Comparison of ENCODE assay signal across 26 cellular contexts in genomic region chr5:16192311-16192710, GRCh38. TPM values are rescaled to one million over a fixed set of nuclear protein-coding genes. Genes with fewer than 3 reads are reported as not detected.
DNase-seq lines count a peak whose midpoint lies in the region; ATAC-seq, FAIRE-seq and TF ChIP-seq lines count a peak whose summit lies in the region.
"Had no signal": no experiment of that assay in that cellular context is flagged by ENCODE, and none has a peak within 500 bp of the region (broad histone marks: within the 10 kb centered on the region; RNA-seq: fewer than 3 reads in every experiment).

No MANE protein-coding gene starts in this region.

- H3K9me3 ChIP-seq in BLaER1 treated with 17β-estradiol and CSF1 and Interleukin-3, amounts not matched to agents 10 nM and 100 nM (replicated peaks in 1 of 11): peaks cover under 1 to 26% (median 17%) of the 10 kb centered on the region in 11 experiments; a peak in 18 of 22 replicates
- H3K9me3 ChIP-seq in GM12878 (replicated peaks; ENCODE audit: control insufficient read depth, insufficient read depth, low read length): no peaks in the 10 kb centered on the region
- H3K9me3 ChIP-seq: HAP-1, Peyer's patch, SJSA1 had no signal

- POLR2A ChIA-PET in GM12878 (lab: Charles Lee): no interaction called here

- no peak overlapping the region for H3K4me3 ChIP-seq in BLaER1 treated with 17β-estradiol and CSF1 and Interleukin-3, amounts not matched to agents 10 nM and 100 nM
- H3K4me3 ChIP-seq in KMS-11 (IDR thresholded peaks at IDR 0.05; ENCODE audit: insufficient read depth, low read depth, low read length) (no peak overlapping the region), GM12878 (no peak overlapping the region)
- H3K4me3 ChIP-seq: GM23248, HAP-1, Peyer's patch, SJSA1 had no signal

- TF ChIP-seq RAD21 in GM12878 (IDR thresholded peaks at IDR 0.05; ENCODE audit: insufficient read depth, low read depth, low read length): no peak

- RAD21 ChIA-PET in GM12878 (lab: Charles Lee; ENCODE audit: unreplicated experiment): no interaction called here

- H4K20me1 ChIP-seq in BLaER1 treated with 17β-estradiol and CSF1 and Interleukin-3, amounts not matched to agents 10 nM and 100 nM: no peaks in the 10 kb centered on the region
- no peaks in the 10 kb centered on the region for H4K20me1 ChIP-seq in KMS-11 (ENCODE audit: insufficient read depth)
- no peaks in the 10 kb centered on the region for H4K20me1 ChIP-seq in GM12878 (ENCODE audit: control insufficient read depth, insufficient read depth)

- H3K4me1 ChIP-seq in BLaER1 treated with 17β-estradiol and CSF1 and Interleukin-3, amounts not matched to agents 10 nM and 100 nM: peaks cover 0 to 11% (median 2%) of the 10 kb centered on the region in 10 experiments; a peak in 7 of 20 replicates
- H3K4me1 ChIP-seq in KMS-11 (ENCODE audit: low read depth, poor library complexity, severe bottlenecking) (peaks cover 9% of the 10 kb centered on the region), GM12878 (ENCODE audit: control insufficient read depth, insufficient read depth, low read length) (no peaks in the 10 kb centered on the region)
- H3K4me1 ChIP-seq: HAP-1, Peyer's patch, SJSA1 had no signal

- no peak for TF ChIP-seq EP300 in GM12878 (IDR thresholded peaks at IDR 0.05; ENCODE audit: borderline replicate concordance in 1 of 2, control insufficient read depth in 1 of 2, low read depth in 2 of 2, low read length in 2 of 2)

- no peak overlapping the region for H3K9ac ChIP-seq in BLaER1 treated with 17β-estradiol and CSF1 and Interleukin-3, amounts not matched to agents 10 nM and 100 nM
- no peak overlapping the region for H3K9ac ChIP-seq in KMS-11
- H3K9ac ChIP-seq in GM12878 (ENCODE audit: control insufficient read depth, insufficient read depth, low read length): no peak overlapping the region
- H3K9ac ChIP-seq: GM23248 had no signal

- peak; percentile 53 for ATAC-seq in GM21717 (IDR thresholded peaks at IDR 0.05; ENCODE audit: unreplicated experiment)
- ATAC-seq in GM12878: peak; percentile 87
- no peak for ATAC-seq in GM19455 (IDR thresholded peaks at IDR 0.05; ENCODE audit: unreplicated experiment)
- no peak for ATAC-seq in HG02678 (IDR thresholded peaks at IDR 0.05; ENCODE audit: unreplicated experiment)
- ATAC-seq: CD8-positive, alpha-beta T cell; HepG2 had no signal

- H2AFZ ChIP-seq in KMS-11 (ENCODE audit: low read depth): peak overlapping the region; percentile 17; the same call in 1 of the 2 replicates
- no peak overlapping the region for H2AFZ ChIP-seq in GM12878 (ENCODE audit: control insufficient read depth, low read depth, low read length)
- H2AFZ ChIP-seq: GM23248 had no signal

- DNase-seq in GM12878 (ENCODE audit: low read depth, low spot score) (no peak), HuH-7 (ENCODE audit: low spot score) (no peak)
- DNase-seq: 8988T; C1 segment of cervical spinal cord; CD8-positive, alpha-beta T cell; DND-41; GM23248; KG1; NCI-H1092; NCI-H1436 treated with DMSO at 0.1 percent for 48 hours; NCI-H1930; NCI-H69; Peyer's patch; T-helper 1 cell had no signal

- H3K27ac ChIP-seq in BLaER1 treated with 17β-estradiol and CSF1 and Interleukin-3, amounts not matched to agents 10 nM and 100 nM: no peak overlapping the region
- H3K27ac ChIP-seq in KMS-11 (0 out of 2 replicates have a peak overlapping the region, but pooled peaks have one; percentile 10), GM12878 (ENCODE audit: control insufficient read depth, insufficient read depth) (no peak overlapping the region)
- H3K27ac ChIP-seq: GM23248, HL-60, Peyer's patch, SJSA1 had no signal

- intact Hi-C loops in GM12878 (cut with micrococcal nuclease; ENCODE audit: unreplicated experiment): no loop called here

- TF ChIP-seq POLR2A in GM12878 (IDR thresholded peaks at IDR 0.05; ENCODE audit: low read depth, low read length): no peak

- WGBS in GM12878 (ENCODE audit: insufficient coverage, insufficient replicate concordance, low lambda C conversion rate, missing lambda C conversion rate): 31% methylated on average over 5 of the region's 5 CpGs

- SMC1A ChIA-PET in GM12878 (lab: Charles Lee; ENCODE audit: uncharacterized antibody, unreplicated experiment): no interaction called here

- no peaks in the 10 kb centered on the region for H3K27me3 ChIP-seq in BLaER1 treated with 17β-estradiol and CSF1 and Interleukin-3, amounts not matched to agents 10 nM and 100 nM
- H3K27me3 ChIP-seq in KMS-11 (ENCODE audit: insufficient read depth, low read depth) (no peaks in the 10 kb centered on the region), GM12878 (replicated peaks in 1 of 2; ENCODE audit: control insufficient read depth in 2 of 2, insufficient read depth in 2 of 2, low read length in 1 of 2) (no peaks in the 10 kb centered on the region)
- H3K27me3 ChIP-seq: Peyer's patch, SJSA1 had no signal

- no peaks in the 10 kb centered on the region for H3K36me3 ChIP-seq in BLaER1 treated with 17β-estradiol and CSF1 and Interleukin-3, amounts not matched to agents 10 nM and 100 nM
- H3K36me3 ChIP-seq in KMS-11 (ENCODE audit: insufficient read depth): no peaks in the 10 kb centered on the region
- no peaks in the 10 kb centered on the region for H3K36me3 ChIP-seq in GM12878 (ENCODE audit: control insufficient read depth in 2 of 2, insufficient read depth in 2 of 2, low read length in 1 of 2)
- H3K36me3 ChIP-seq: HAP-1, Peyer's patch, SJSA1 had no signal

- peak overlapping the region in 7 of 11 experiments; percentile 0 to 33 (median 14); a peak in 9 of 22 replicates for H3K4me2 ChIP-seq in BLaER1 treated with 17β-estradiol and CSF1 and Interleukin-3, amounts not matched to agents 10 nM and 100 nM
- H3K4me2 ChIP-seq in KMS-11 (no peak overlapping the region), GM12878 (ENCODE audit: control insufficient read depth, insufficient read depth) (no peak overlapping the region)

- TF ChIP-seq CTCF in KMS-11 (conservative IDR thresholded peaks at IDR 0.05; ENCODE audit: low read depth, low read length) (no peak), GM12878 (IDR thresholded peaks at IDR 0.05 in 2 of 3, conservative IDR thresholded peaks at IDR 0.05 in 1 of 3; ENCODE audit: control insufficient read depth in 2 of 3, extremely low read depth in 1 of 3, insufficient read depth in 1 of 3, low read depth in 3 of 3, low read length in 3 of 3) (no peak)

- CTCF ChIA-PET in GM12878 (lab: Yijun Ruan, JAX): no interaction called here

- in situ Hi-C loops in GM12878 (cut with MboI): no loop called here

- H3K79me2 ChIP-seq in KMS-11 (ENCODE audit: insufficient read depth, low read depth) (no peaks in the 10 kb centered on the region), GM12878 (ENCODE audit: control insufficient read depth, insufficient read depth, low read length) (no peaks in the 10 kb centered on the region)

- BruUV-seq in GM12878 (replicated peaks; lab: Mats Ljungman, UMichigan): no TSS peak

- FAIRE-seq in GM12878 (lab: Jason Lieb, UNC): no peak
- FAIRE-seq: GM12892, HepG2 had no signal

TF ChIP-seq in GM12878, 131 proteins besides CTCF, POLR2A, EP300 and RAD21:
- TF ChIP-seq FOXM1 (IDR thresholded peaks at IDR 0.05; ENCODE audit: low read depth, low read length): no peak
- TF ChIP-seq SRF (IDR thresholded peaks at IDR 0.05; ENCODE audit: low read depth in 2 of 2, low read length in 2 of 2): peak in 1 of 2 experiments; percentile 72; a peak in 1 of 4 replicates

RNA-seq across cellular contexts. Expression of gene MARCHF11, which starts 12.7 kb away (rescaled TPM):
- total RNA-seq in GM12878 (2013; cell fraction: nucleolus; rRNA removed): not detected in 2 replicates
- not detected in 2 replicates for total RNA-seq in GM12878 (2014; rRNA removed)
- total RNA-seq in GM12878 (2014; rRNA removed; fragmentation: Illumina TruSeq; extraction: Trizol): not detected in 2 replicates
- not detected in 2 replicates for total RNA-seq in GM12878 (2021)
- not detected for polyA plus RNA-seq in GM12878 (2011; ENCODE audit: low read depth)
- polyA plus RNA-seq in GM12878 (2011; rRNA removed): 0.17 and 0.26 TPM in 2 replicates
- polyA plus RNA-seq in GM12878 (2011; cell fraction: cytosol; rRNA removed): not detected in 2 replicates
- polyA plus RNA-seq in GM12878 (2011; cell fraction: nucleus; rRNA removed): 0.20 and 0.24 TPM in 2 replicates
- polyA plus RNA-seq in GM12878 (2012): not detected in 2 replicates
- not detected in 2 replicates for polyA plus RNA-seq in GM12878 (2014; fragmentation: Illumina TruSeq; extraction: Trizol)
- not detected for polyA plus RNA-seq in GM12878 (2014; fragmentation: Nextera tagmentation; extraction: Ambion mirVana)
- not detected in 2 replicates for polyA plus RNA-seq in GM12878 (2014; rRNA removed)
- not detected for polyA plus RNA-seq in GM12878 (2016; fragmentation: Nextera tagmentation; extraction: Ambion mirVana)
- polyA minus RNA-seq in GM12878 (2011; rRNA and poly(A)+ RNA removed): 0.10 TPM in 1 of 2 replicates, not detected in the other
- not detected in 2 replicates for polyA minus RNA-seq in GM12878 (2011; cell fraction: cytosol; rRNA and poly(A)+ RNA removed)
- not detected in 2 replicates for polyA minus RNA-seq in GM12878 (2011; cell fraction: nucleus; rRNA and poly(A)+ RNA removed)
- total RNA-seq: CD8-positive, alpha-beta T cell; GM23248; HepG2; HT-29; NCI-H460; Peyer's patch; SJSA1 had no signal
- polyA plus RNA-seq: GM23248, HepG2 had no signal

Comparison
In these comparisons a context has a peak if more than half of its experiments do, and no peak if none do; other contexts are left out.
1. H3K4me2 ChIP-seq: peak in BLaER1 treated with 17β-estradiol and CSF1 and Interleukin-3, amounts not matched to agents 10 nM and 100 nM (7 of 11); none in KMS-11 (single experiment) and GM12878 (single experiment).
2. ATAC-seq: peak in GM21717 (single experiment) and GM12878 (single experiment); none in GM19455 (single experiment) and HG02678 (single experiment).